15 cellular contexts compared by ENCODE assay signal in genomic region chr9:130187523-130187846, GRCh38. TPM values are rescaled to one million over a fixed set of nuclear protein-coding genes. Genes with fewer than 3 reads are reported as not detected.
DNase-seq lines count a peak whose midpoint lies in the region; ATAC-seq and TF ChIP-seq lines count a peak whose summit lies in the region.
"Had no signal": no experiment of that assay in that cellular context is flagged by ENCODE, and none has a peak within 500 bp of the region (broad histone marks: within the 10 kb centered on the region; RNA-seq: fewer than 3 reads in every experiment).

No MANE protein-coding gene starts in this region.

- H3K4me2 ChIP-seq in SK-N-SH, result peak overlapping the region; percentile 83

- no peaks in the 10 kb centered on the region for H3K9me3 ChIP-seq in SK-N-SH
- no peaks in the 10 kb centered on the region for H3K9me3 ChIP-seq in muscle layer of colon (ENCODE audit: low read length)

- peaks cover 22% of the 10 kb centered on the region for H3F3A ChIP-seq in SK-N-SH (replicated peaks; ENCODE audit: insufficient read depth)

- peaks cover 97% of the 10 kb centered on the region for H3K79me2 ChIP-seq in SK-N-SH (ENCODE audit: insufficient read depth)

- peaks cover 38% of the 10 kb centered on the region for H3K4me1 Mint-ChIP-seq in type B pancreatic cell (ENCODE audit: unreplicated experiment)
- H3K4me1 Mint-ChIP-seq in CD14-positive monocyte, result peaks cover 3% of the 10 kb centered on the region
- H3K4me1 Mint-ChIP-seq: immature natural killer cell had no signal

- H4K20me1 ChIP-seq in SK-N-SH (ENCODE audit: insufficient read depth), result peaks cover 84% of the 10 kb centered on the region

- no peaks in the 10 kb centered on the region for H3K9me3 Mint-ChIP-seq in type B pancreatic cell
- no peaks in the 10 kb centered on the region for H3K9me3 Mint-ChIP-seq in CD14-positive monocyte
- H3K9me3 Mint-ChIP-seq: immature natural killer cell had no signal

- no peak overlapping the region for H3K4me3 ChIP-seq in SK-N-SH (ENCODE audit: low read depth in 2 of 2, low read length in 1 of 2)
- peak overlapping the region; percentile 62 for H3K4me3 ChIP-seq in coronary artery
- peak overlapping the region; percentile 31 to 57 for H3K4me3 ChIP-seq in muscle layer of colon (ENCODE audit: low read depth in 1 of 2, low read length in 2 of 2)

- peak overlapping the region in 1 of 2 experiments; percentile 36; a peak in 2 of 4 replicates for H3K27ac ChIP-seq in SK-N-SH (ENCODE audit: low read depth in 2 of 2, low read length in 1 of 2)
- peak overlapping the region; percentile 92 to 94 for H3K27ac ChIP-seq in coronary artery
- peak overlapping the region; percentile 95 for H3K27ac ChIP-seq in muscle layer of colon (ENCODE audit: low read depth, low read length)
- H3K27ac ChIP-seq: 22Rv1 had no signal

- TF ChIP-seq RAD21 in SK-N-SH (IDR thresholded peaks at IDR 0.05; ENCODE audit: low read length), result no peak

- ATAC-seq in SK-N-SH treated with all-trans-retinoic acid at 6 μM for 48 hours (no peak), HG03469 (IDR thresholded peaks at IDR 0.05; ENCODE audit: unreplicated experiment) (no peak)

- H3K27ac Mint-ChIP-seq in type B pancreatic cell (peak overlapping the region; percentile 31), CD14-positive monocyte (no peak overlapping the region)
- H3K27ac Mint-ChIP-seq: immature natural killer cell had no signal

- H3K4me3 Mint-ChIP-seq in type B pancreatic cell, result no peak overlapping the region
- no peak overlapping the region for H3K4me3 Mint-ChIP-seq in CD14-positive monocyte
- H3K4me3 Mint-ChIP-seq: immature natural killer cell had no signal

- no peaks in the 10 kb centered on the region for H3K9me2 ChIP-seq in SK-N-SH

- peaks cover 43 to 61% of the 10 kb centered on the region in 2 experiments; a peak in 3 of 4 replicates for H3K4me1 ChIP-seq in SK-N-SH (ENCODE audit: control insufficient read depth in 1 of 2, insufficient read depth in 2 of 2, low read depth in 1 of 2, low read length in 1 of 2)
- H3K4me1 ChIP-seq in muscle layer of colon (ENCODE audit: insufficient read depth, low read length), result peaks cover 88% of the 10 kb centered on the region

- 0 out of 2 replicates have a peak overlapping the region, but pooled peaks have one; percentile 1 for H3K9ac ChIP-seq in SK-N-SH
- peak overlapping the region; percentile 88 for H3K9ac ChIP-seq in muscle layer of colon (ENCODE audit: low read length)

- no peak for TF ChIP-seq EP300 in SK-N-SH (IDR thresholded peaks at IDR 0.05; ENCODE audit: borderline replicate concordance in 1 of 2, low read depth in 1 of 2, low read length in 1 of 2)

- DNase-seq in SK-N-SH (no peak), coronary artery (ENCODE audit: low spot score) (no peak), type B pancreatic cell (ENCODE audit: extremely low spot score, unreplicated experiment) (no peak), NCI-H2029 (lab: John Stamatoyannopoulos, UW) (no peak), CD14-positive monocyte (ENCODE audit: low spot score) (no peak)
- DNase-seq: activated CD8-positive, alpha-beta memory T cell treated with anti-CD3 and anti-CD28 coated beads for 24 hours; activated naive CD4-positive, alpha-beta T cell; immature natural killer cell; NCI-H1417; NCI-H526 treated with DMSO at 0.1 percent for 48 hours; SIG-M5 had no signal

- TF ChIP-seq CTCF in SK-N-SH (IDR thresholded peaks at IDR 0.05) (no peak), coronary artery (IDR thresholded peaks at IDR 0.05) (no peak), type B pancreatic cell (conservative IDR thresholded peaks at IDR 0.05) (no peak), CD14-positive monocyte (IDR thresholded peaks at IDR 0.05) (no peak)

- intact Hi-C loops in CD14-positive monocyte (cut with micrococcal nuclease), result no loop called here

- no peak overlapping the region for H2AFZ ChIP-seq in SK-N-SH (ENCODE audit: low read depth)

- H3K27me3 Mint-ChIP-seq in type B pancreatic cell, result no peaks in the 10 kb centered on the region
- peaks cover 3 to 4% (median 4%) of the 10 kb centered on the region in 3 donors for H3K27me3 Mint-ChIP-seq in CD14-positive monocyte (ENCODE audit: low read depth in 3 of 3)

- H3K36me3 Mint-ChIP-seq in type B pancreatic cell, result no peaks in the 10 kb centered on the region
- no peaks in the 10 kb centered on the region for H3K36me3 Mint-ChIP-seq in CD14-positive monocyte
- H3K36me3 Mint-ChIP-seq: immature natural killer cell had no signal

- CTCF ChIA-PET in SK-N-SH (lab: Yijun Ruan, JAX), result interaction anchor here (0.6 to 1.5 kb wide), 3 partner anchors 14 to 90 kb away, joined by 3 read pairs; no protein-coding TSS in a partner anchor

- WGBS in SK-N-SH (ENCODE audit: low lambda C conversion rate), result 82% methylated on average over 8 of the region's 9 CpGs

- H3K27me3 ChIP-seq in SK-N-SH (ENCODE audit: insufficient read depth) (no peaks in the 10 kb centered on the region), muscle layer of colon (ENCODE audit: control insufficient read depth in 1 of 2, insufficient read depth in 2 of 2, low read length in 2 of 2) (no peaks in the 10 kb centered on the region)

- H3K36me3 ChIP-seq in SK-N-SH (replicated peaks in 1 of 2; ENCODE audit: control insufficient read depth in 1 of 2, insufficient read depth in 2 of 2, low read length in 1 of 2) (no peaks in the 10 kb centered on the region), muscle layer of colon (ENCODE audit: insufficient read depth, low read length) (no peaks in the 10 kb centered on the region)

- POLR2A ChIA-PET in SK-N-SH (lab: Yijun Ruan, JAX), result no interaction called here

TF ChIP-seq in SK-N-SH, 30 proteins besides CTCF, POLR2A, EP300 and RAD21 (continues in another document):
- no peak for TF ChIP-seq USF2 (IDR thresholded peaks at IDR 0.05; ENCODE audit: borderline replicate concordance, low read depth, low read length)
- TF ChIP-seq, protein P1, sequence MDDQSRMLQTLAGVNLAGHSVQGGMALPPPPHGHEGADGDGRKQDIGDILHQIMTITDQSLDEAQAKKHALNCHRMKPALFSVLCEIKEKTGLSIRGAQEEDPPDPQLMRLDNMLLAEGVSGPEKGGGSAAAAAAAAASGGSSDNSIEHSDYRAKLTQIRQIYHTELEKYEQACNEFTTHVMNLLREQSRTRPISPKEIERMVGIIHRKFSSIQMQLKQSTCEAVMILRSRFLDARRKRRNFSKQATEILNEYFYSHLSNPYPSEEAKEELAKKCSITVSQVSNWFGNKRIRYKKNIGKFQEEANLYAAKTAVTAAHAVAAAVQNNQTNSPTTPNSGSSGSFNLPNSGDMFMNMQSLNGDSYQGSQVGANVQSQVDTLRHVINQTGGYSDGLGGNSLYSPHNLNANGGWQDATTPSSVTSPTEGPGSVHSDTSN (IDR thresholded peaks at IDR 0.05), result no peak
- TF ChIP-seq NFIC (IDR thresholded peaks at IDR 0.05; ENCODE audit: borderline replicate concordance), result no peak
- TF ChIP-seq USF1 (IDR thresholded peaks at IDR 0.05; ENCODE audit: borderline replicate concordance, low read depth), result no peak

TF ChIP-seq in SK-N-SH treated with all-trans-retinoic acid at 6 μM for 48 hours, 23 proteins besides CTCF, POLR2A, EP300 and RAD21 (continues in another document):
- TF ChIP-seq TOX (CRISPR knock-in tag; IDR thresholded peaks at IDR 0.05; ENCODE audit: borderline replicate concordance) (no peak), BACH2 (CRISPR knock-in tag; IDR thresholded peaks at IDR 0.05; ENCODE audit: borderline replicate concordance) (no peak)
- TF ChIP-seq, protein P2, sequence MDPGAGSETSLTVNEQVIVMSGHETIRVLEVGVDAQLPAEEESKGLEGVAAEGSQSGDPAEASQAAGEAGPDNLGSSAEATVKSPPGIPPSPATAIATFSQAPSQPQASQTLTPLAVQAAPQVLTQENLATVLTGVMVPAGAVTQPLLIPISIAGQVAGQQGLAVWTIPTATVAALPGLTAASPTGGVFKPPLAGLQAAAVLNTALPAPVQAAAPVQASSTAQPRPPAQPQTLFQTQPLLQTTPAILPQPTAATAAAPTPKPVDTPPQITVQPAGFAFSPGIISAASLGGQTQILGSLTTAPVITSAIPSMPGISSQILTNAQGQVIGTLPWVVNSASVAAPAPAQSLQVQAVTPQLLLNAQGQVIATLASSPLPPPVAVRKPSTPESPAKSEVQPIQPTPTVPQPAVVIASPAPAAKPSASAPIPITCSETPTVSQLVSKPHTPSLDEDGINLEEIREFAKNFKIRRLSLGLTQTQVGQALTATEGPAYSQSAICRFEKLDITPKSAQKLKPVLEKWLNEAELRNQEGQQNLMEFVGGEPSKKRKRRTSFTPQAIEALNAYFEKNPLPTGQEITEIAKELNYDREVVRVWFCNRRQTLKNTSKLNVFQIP (CRISPR knock-in tag; IDR thresholded peaks at IDR 0.05; ENCODE audit: borderline replicate concordance, low read depth), result no peak
- TF ChIP-seq, protein P3, sequence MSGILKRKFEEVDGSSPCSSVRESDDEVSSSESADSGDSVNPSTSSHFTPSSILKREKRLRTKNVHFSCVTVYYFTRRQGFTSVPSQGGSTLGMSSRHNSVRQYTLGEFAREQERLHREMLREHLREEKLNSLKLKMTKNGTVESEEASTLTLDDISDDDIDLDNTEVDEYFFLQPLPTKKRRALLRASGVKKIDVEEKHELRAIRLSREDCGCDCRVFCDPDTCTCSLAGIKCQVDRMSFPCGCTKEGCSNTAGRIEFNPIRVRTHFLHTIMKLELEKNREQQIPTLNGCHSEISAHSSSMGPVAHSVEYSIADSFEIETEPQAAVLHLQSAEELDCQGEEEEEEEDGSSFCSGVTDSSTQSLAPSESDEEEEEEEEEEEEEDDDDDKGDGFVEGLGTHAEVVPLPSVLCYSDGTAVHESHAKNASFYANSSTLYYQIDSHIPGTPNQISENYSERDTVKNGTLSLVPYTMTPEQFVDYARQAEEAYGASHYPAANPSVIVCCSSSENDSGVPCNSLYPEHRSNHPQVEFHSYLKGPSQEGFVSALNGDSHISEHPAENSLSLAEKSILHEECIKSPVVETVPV (CRISPR knock-in tag; IDR thresholded peaks at IDR 0.05), result no peak

RNA-seq across cellular contexts. Expression of gene NCS1, which starts 15.3 kb away (rescaled TPM):
- 40.6 and 52.9 TPM in 2 replicates for polyA plus RNA-seq in SK-N-SH (2012; rRNA removed)
- 30.8 and 37.3 TPM in 2 replicates for polyA plus RNA-seq in SK-N-SH (2012; cell fraction: cytosol; rRNA removed)
- 21.5 and 23.7 TPM in 2 replicates for polyA plus RNA-seq in SK-N-SH (2012; cell fraction: nucleus; rRNA removed)
- 22.2 and 32.8 TPM in 2 replicates for total RNA-seq in type B pancreatic cell (ENCODE audit: low replicate concordance)
- not detected for polyA plus RNA-seq in CD14-positive monocyte

Comparison
In these comparisons a context has a peak if more than half of its experiments do, and no peak if none do; other contexts are left out.
1. H3K4me3 ChIP-seq: peak in coronary artery (single experiment) and muscle layer of colon (2 of 2); none in SK-N-SH (0 of 2).
2. RNA of gene NCS1, which starts 15.3 kb away (polyA plus RNA-seq): 21.5 to 52.9 TPM in SK-N-SH; not detected in CD14-positive monocyte; every median in the first group is over 10 times any median in the second.